16 cellular contexts compared by ENCODE assay signal in the genomic region with DNA sequence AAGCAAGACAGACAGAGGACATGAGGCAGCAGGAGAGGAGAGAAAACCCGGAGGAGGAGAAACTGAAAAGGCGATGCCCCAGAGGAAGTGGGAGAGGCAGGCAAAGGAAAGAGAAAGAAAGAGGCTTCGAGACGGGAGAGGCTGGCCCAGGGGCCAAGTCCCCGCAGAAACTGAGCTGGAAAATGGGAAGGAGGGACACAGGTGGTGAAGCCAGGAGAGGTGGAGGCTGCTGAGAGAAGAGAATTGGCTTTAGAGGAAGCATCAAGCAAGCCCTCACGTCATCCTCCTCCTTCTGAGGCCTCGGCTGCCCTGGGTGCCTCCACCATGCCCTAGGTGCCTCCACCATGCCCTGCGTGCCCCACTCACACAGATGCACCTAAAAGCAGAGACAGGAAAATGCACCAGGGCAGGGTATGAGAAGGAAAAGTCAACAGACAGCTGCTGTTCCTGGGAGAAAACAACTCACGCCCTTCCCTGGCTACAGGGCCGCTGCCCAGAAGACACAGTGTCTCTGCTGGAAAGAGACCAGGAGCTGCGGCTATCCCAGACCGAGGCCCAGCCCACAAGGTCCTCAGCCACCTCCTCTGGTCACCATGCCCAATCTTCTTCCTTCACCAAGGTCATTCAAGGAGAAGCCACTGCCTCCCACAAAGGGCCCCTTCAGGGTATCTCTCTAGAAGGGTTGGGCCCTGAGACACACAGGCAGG. TPM values are rescaled to one million over a fixed set of nuclear protein-coding genes. Genes with fewer than 3 reads are reported as not detected.
DNase-seq lines count a peak whose midpoint lies in the region; ATAC-seq and TF ChIP-seq lines count a peak whose summit lies in the region.
"Had no signal": no experiment of that assay in that cellular context is flagged by ENCODE, and none has a peak within 500 bp of the region (broad histone marks: within the 10 kb centered on the region; RNA-seq: fewer than 3 reads in every experiment).

No MANE protein-coding gene starts in this region.

- H3K36me3 Mint-ChIP-seq in stimulated activated naive CD8-positive, alpha-beta T cell treated with anti-CD3 and anti-CD28 coated beads, Interleukin-15, Interleukin-2, amounts not matched to agents 100 ng/mL and 50 ng/mL, for 24 hours (ENCODE audit: low read depth) = no peaks in the 10 kb centered on the region

- H3K79me2 ChIP-seq in parathyroid adenoma = no peaks in the 10 kb centered on the region

- no peaks in the 10 kb centered on the region for H3K36me3 ChIP-seq in parathyroid adenoma (ENCODE audit: control insufficient read depth, insufficient read depth, low read length)
- H3K36me3 ChIP-seq in vagina = no peaks in the 10 kb centered on the region

- intact Hi-C loops in vagina (cut with DNase I) = no loop called here

- no peak overlapping the region for H3K4me3 Mint-ChIP-seq in stimulated activated naive CD8-positive, alpha-beta T cell treated with anti-CD3 and anti-CD28 coated beads, Interleukin-15, Interleukin-2, amounts not matched to agents 100 ng/mL and 50 ng/mL, for 24 hours
- H3K4me3 Mint-ChIP-seq: activated CD4-positive, alpha-beta T cell treated with anti-CD3 and anti-CD28 coated beads, Interleukin-2, amount 10 ng/mL, durations not matched to agents 7 days and 5 days; central memory CD8-positive, alpha-beta T cell; T-helper 1 cell treated with Interleukin-12 subunit alpha and Interleukin-12 subunit beta and Interleukin-4 antibody, amounts not matched to agents 30 μg/mL and 1 μg/mL, for 36 hours had no signal

- no peak for ATAC-seq in stimulated activated naive CD8-positive, alpha-beta T cell treated with anti-CD3 and anti-CD28 coated beads, Interleukin-15, Interleukin-2, amounts not matched to agents 100 U/mL and 50 U/mL, for 24 hours
- ATAC-seq in HG03196 (IDR thresholded peaks at IDR 0.05; ENCODE audit: unreplicated experiment) = no peak

- H3K4me2 ChIP-seq in parathyroid adenoma (ENCODE audit: low read length) = no peak overlapping the region
- H3K4me2 ChIP-seq: PC-9 had no signal

- H3K9ac ChIP-seq in parathyroid adenoma = no peak overlapping the region

- peak overlapping the region; percentile 83 for H3K27ac Mint-ChIP-seq in stimulated activated naive CD8-positive, alpha-beta T cell treated with anti-CD3 and anti-CD28 coated beads, Interleukin-15, Interleukin-2, amounts not matched to agents 100 ng/mL and 50 ng/mL, for 24 hours
- H3K27ac Mint-ChIP-seq: activated CD4-positive, alpha-beta T cell treated with anti-CD3 and anti-CD28 coated beads, Interleukin-2, amount 10 ng/mL, durations not matched to agents 7 days and 5 days; T-helper 1 cell treated with Interleukin-12 subunit alpha and Interleukin-12 subunit beta and Interleukin-4 antibody, amounts not matched to agents 30 μg/mL and 1 μg/mL, for 36 hours had no signal

- H3K9me3 Mint-ChIP-seq in stimulated activated naive CD8-positive, alpha-beta T cell treated with anti-CD3 and anti-CD28 coated beads, Interleukin-15, Interleukin-2, amounts not matched to agents 100 ng/mL and 50 ng/mL, for 24 hours = no peaks in the 10 kb centered on the region
- H3K9me3 Mint-ChIP-seq: activated CD4-positive, alpha-beta T cell treated with anti-CD3 and anti-CD28 coated beads, Interleukin-2, amount 10 ng/mL, durations not matched to agents 7 days and 5 days; central memory CD8-positive, alpha-beta T cell; T-helper 1 cell treated with Interleukin-12 subunit alpha and Interleukin-12 subunit beta and Interleukin-4 antibody, amounts not matched to agents 30 μg/mL and 1 μg/mL, for 36 hours had no signal

- DNase-seq in stimulated activated naive CD8-positive, alpha-beta T cell treated with anti-CD3 and anti-CD28 coated beads, Interleukin-15, Interleukin-2, amounts not matched to agents 100 U/mL and 50 U/mL, for 24 hours = no peak
- DNase-seq in islet precursor cell (peak; percentile 42), vagina (ENCODE audit: extremely low spot score in 2 of 2) (peak; percentile 77 to 93), Kasumi-1 (lab: John Stamatoyannopoulos, UW) (no peak)
- no peak for DNase-seq in stimulated activated CD8-positive, alpha-beta memory T cell treated with anti-CD3 and anti-CD28 coated beads, Interleukin-4, amount 100 ng/mL, for 48 hours
- DNase-seq: ACHN; activated CD4-positive, alpha-beta T cell treated with anti-CD3 and anti-CD28 coated beads, Interleukin-2, amount 10 ng/mL, durations not matched to agents 7 days and 5 days; activated naive CD4-positive, alpha-beta T cell; NCI-H226 had no signal

- no peak overlapping the region for H3K4me3 ChIP-seq in parathyroid adenoma (ENCODE audit: low read depth, low read length)
- H3K4me3 ChIP-seq in vagina = no peak overlapping the region
- H3K4me3 ChIP-seq: PC-9 had no signal

- H2AFZ ChIP-seq in parathyroid adenoma = no peak overlapping the region
- H2AFZ ChIP-seq: PC-9 had no signal

- H3K27me3 ChIP-seq in parathyroid adenoma (ENCODE audit: control insufficient read depth, insufficient read depth, low read length) = no peaks in the 10 kb centered on the region
- H3K27me3 ChIP-seq in vagina = no peaks in the 10 kb centered on the region

- TF ChIP-seq CTCF in parathyroid adenoma (IDR thresholded peaks at IDR 0.05) (no peak), vagina (IDR thresholded peaks at IDR 0.05) (no peak)

- no peaks in the 10 kb centered on the region for H3K9me3 ChIP-seq in parathyroid adenoma (ENCODE audit: control insufficient read depth, low read length)
- no peaks in the 10 kb centered on the region for H3K9me3 ChIP-seq in vagina

- H3K4me1 Mint-ChIP-seq in stimulated activated naive CD8-positive, alpha-beta T cell treated with anti-CD3 and anti-CD28 coated beads, Interleukin-15, Interleukin-2, amounts not matched to agents 100 ng/mL and 50 ng/mL, for 24 hours (ENCODE audit: low read depth) = peaks cover 4% of the 10 kb centered on the region
- H3K4me1 Mint-ChIP-seq: central memory CD8-positive, alpha-beta T cell had no signal

- H3K27ac ChIP-seq in parathyroid adenoma (peak overlapping the region; percentile 59), vagina (peak overlapping the region; percentile 42)
- H3K27ac ChIP-seq: PC-9 had no signal

- no peaks in the 10 kb centered on the region for H3K4me1 ChIP-seq in parathyroid adenoma
- peaks cover 27% of the 10 kb centered on the region for H3K4me1 ChIP-seq in vagina

- TF ChIP-seq POLR2A in vagina (IDR thresholded peaks at IDR 0.05) = no peak

- no peaks in the 10 kb centered on the region for H3K27me3 Mint-ChIP-seq in stimulated activated naive CD8-positive, alpha-beta T cell treated with anti-CD3 and anti-CD28 coated beads, Interleukin-15, Interleukin-2, amounts not matched to agents 100 ng/mL and 50 ng/mL, for 24 hours

RNA-seq across cellular contexts. Expression of gene FXYD6, which starts 14.3 kb away (rescaled TPM):
- total RNA-seq in vagina = 75.4 TPM
- total RNA-seq: activated CD4-positive, alpha-beta T cell treated with anti-CD3 and anti-CD28 coated beads, Interleukin-2, amount 10 ng/mL, durations not matched to agents 7 days and 5 days had no signal

RNA-seq across cellular contexts. Expression of gene FXYD2, which starts 37.6 kb away (rescaled TPM):
- 2.7 TPM for total RNA-seq in vagina
- total RNA-seq: esophagus mucosa, PC-9 had no signal

Comparison
In these comparisons a context has a peak if more than half of its experiments do, and no peak if none do; other contexts are left out.
1. DNase-seq: peak in islet precursor cell (single experiment) and vagina (2 of 2); none in stimulated activated naive CD8-positive, alpha-beta T cell treated with anti-CD3 and anti-CD28 coated beads, Interleukin-15, Interleukin-2, amounts not matched to agents 100 U/mL and 50 U/mL, for 24 hours (single experiment), stimulated activated CD8-positive, alpha-beta memory T cell treated with anti-CD3 and anti-CD28 coated beads, Interleukin-4, amount 100 ng/mL, for 48 hours (single experiment) and Kasumi-1 (0 of 2).